Comparison of ENCODE assay signal across 1 cellular context in genomic region chr22:30947163-30947820, GRCh38.
TF ChIP-seq lines count a peak whose summit lies in the region.

No MANE protein-coding gene starts in this region.

TF ChIP-seq in GM23338, 12 proteins besides CTCF, POLR2A, EP300 and RAD21 (continued from another document):
- no peak for TF ChIP-seq ZNF462 (CRISPR knock-in tag; IDR thresholded peaks at IDR 0.05)
- no peak for TF ChIP-seq STAT1 (IDR thresholded peaks at IDR 0.05; ENCODE audit: unreplicated experiment)
- TF ChIP-seq EZH2phosphoT487 (IDR thresholded peaks at IDR 0.05; ENCODE audit: unreplicated experiment) = no peak
- TF ChIP-seq EZH2 (IDR thresholded peaks at IDR 0.05; ENCODE audit: low read depth, unreplicated experiment) = no peak
- TF ChIP-seq NANOG (IDR thresholded peaks at IDR 0.05; ENCODE audit: borderline replicate concordance) = no peak
- TF ChIP-seq ETS1 (IDR thresholded peaks at IDR 0.05) = no peak
- no peak for TF ChIP-seq JUNB (IDR thresholded peaks at IDR 0.05; ENCODE audit: unreplicated experiment)
- TF ChIP-seq CREB1 (CRISPR knock-in tag; IDR thresholded peaks at IDR 0.05; ENCODE audit: low read depth) = no peak
- no peak for TF ChIP-seq ZNF114 (CRISPR knock-in tag; IDR thresholded peaks at IDR 0.05)
- TF ChIP-seq POLR2AphosphoS5 (IDR thresholded peaks at IDR 0.05; ENCODE audit: low read depth) = no peak
